Comparison of ENCODE assay signal across 7 cellular contexts in genomic region chr2:47784349-47784851, GRCh38. TPM values are rescaled to one million over a fixed set of nuclear protein-coding genes. Genes with fewer than 3 reads are reported as not detected.
DNase-seq lines count a peak whose midpoint lies in the region; ATAC-seq and TF ChIP-seq lines count a peak whose summit lies in the region.

No MANE protein-coding gene starts in this region.

- H3K4me1 Mint-ChIP-seq in HFFc6 (ENCODE audit: low read depth), result peaks cover 14% of the 10 kb centered on the region
- H3K4me1 Mint-ChIP-seq in stimulated activated naive B cell treated with anti-CD40 and anti-IgM and Interleukin-4, amounts not matched to agents 10 μg/mL and 1 μg/mL and 100 μg/mL, for 72 hours, result peaks cover 13 to 24% of the 10 kb centered on the region in 2 donors

- H3K9me3 Mint-ChIP-seq in HFFc6, result no peaks in the 10 kb centered on the region
- no peaks in the 10 kb centered on the region for H3K9me3 Mint-ChIP-seq in activated naive CD4-positive, alpha-beta T cell treated with anti-CD3 and anti-CD28 coated beads, Interleukin-2, amount 50 U/mL, for 72 hours
- H3K9me3 Mint-ChIP-seq in stimulated activated naive B cell treated with anti-CD40 and anti-IgM and Interleukin-4, amounts not matched to agents 10 μg/mL and 1 μg/mL and 100 μg/mL, for 72 hours, result peaks cover 3% of the 10 kb centered on the region in 2 donors

- H3K36me3 Mint-ChIP-seq in HFFc6 (ENCODE audit: low read depth), result peaks cover 13% of the 10 kb centered on the region
- peaks cover 6 to 12% of the 10 kb centered on the region in 2 donors for H3K36me3 Mint-ChIP-seq in activated naive CD4-positive, alpha-beta T cell treated with anti-CD3 and anti-CD28 coated beads, Interleukin-2, amount 50 U/mL, for 72 hours
- H3K36me3 Mint-ChIP-seq in stimulated activated naive B cell treated with anti-CD40 and anti-IgM and Interleukin-4, amounts not matched to agents 10 μg/mL and 1 μg/mL and 100 μg/mL, for 72 hours, result peaks cover 16 to 21% of the 10 kb centered on the region in 2 donors

- no peak for DNase-seq in HFFc6
- DNase-seq in activated naive CD4-positive, alpha-beta T cell treated with anti-CD3 and anti-CD28 coated beads, Interleukin-2, amount 50 U/mL, for 72 hours (ENCODE audit: low spot score in 2 of 2), result no peak
- DNase-seq in stimulated activated naive B cell treated with anti-CD40 and anti-IgM and Interleukin-4, amounts not matched to agents 10 μg/mL and 1 μg/mL and 100 μg/mL, for 72 hours, result no peak

- no peaks in the 10 kb centered on the region; the same call in none of the 2 replicates for H3K27me3 Mint-ChIP-seq in HFFc6 (ENCODE audit: insufficient read depth)
- no peaks in the 10 kb centered on the region for H3K27me3 Mint-ChIP-seq in stimulated activated naive B cell treated with anti-CD40 and anti-IgM and Interleukin-4, amounts not matched to agents 10 μg/mL and 1 μg/mL and 100 μg/mL, for 72 hours

- TF ChIP-seq CTCF in HFFc6 (IDR thresholded peaks at IDR 0.05), result no peak

- peak overlapping the region; percentile 89 for H3K4me3 Mint-ChIP-seq in HFFc6
- H3K4me3 Mint-ChIP-seq in stimulated activated naive B cell treated with anti-CD40 and anti-IgM and Interleukin-4, amounts not matched to agents 10 μg/mL and 1 μg/mL and 100 μg/mL, for 72 hours, result peak overlapping the region; percentile 91 to 99

- peak overlapping the region; percentile 84 for H3K27ac Mint-ChIP-seq in HFFc6
- H3K27ac Mint-ChIP-seq in activated naive CD4-positive, alpha-beta T cell treated with anti-CD3 and anti-CD28 coated beads, Interleukin-2, amount 50 U/mL, for 72 hours, result peak overlapping the region; percentile 55 to 74
- H3K27ac Mint-ChIP-seq in stimulated activated naive B cell treated with anti-CD40 and anti-IgM and Interleukin-4, amounts not matched to agents 10 μg/mL and 1 μg/mL and 100 μg/mL, for 72 hours, result peak overlapping the region; percentile 87

- no peaks in the 10 kb centered on the region for H3K9me3 ChIP-seq in iPS-18c (ENCODE audit: control insufficient read depth, insufficient read depth, low read length)

- no peak for ATAC-seq in activated naive CD4-positive, alpha-beta T cell treated with anti-CD3 and anti-CD28 coated beads, Interleukin-2, amount 50 U/mL, for 72 hours
- no peak for ATAC-seq in stimulated activated naive B cell treated with anti-CD40 and anti-IgM and Interleukin-4, amounts not matched to agents 10 μg/mL and 1 μg/mL and 100 μg/mL, for 72 hours (replicated peaks)
- ATAC-seq in GM19035 (IDR thresholded peaks at IDR 0.05; ENCODE audit: unreplicated experiment), result no peak
- no peak for ATAC-seq in GM19351 (IDR thresholded peaks at IDR 0.05; ENCODE audit: unreplicated experiment)
- ATAC-seq in GM19467 (IDR thresholded peaks at IDR 0.05; ENCODE audit: unreplicated experiment), result no peak

- peak overlapping the region; percentile 66 for H3K4me3 ChIP-seq in iPS-18c (ENCODE audit: insufficient read depth, low read depth, low read length)

RNA-seq across cellular contexts. Expression of gene MSH6, which starts 1.5 kb away (rescaled TPM):
- total RNA-seq in HFFc6 (2021; fragmentation: NEBNext Ultra II Directional; extraction: Animal tissue kit (Norgen Biotek cat#: 25700)), result 10 to 100 TPM; 47.6 to 62.1 (median 57.3) TPM
- 100 to 1,000 TPM; 108 to 126 TPM for total RNA-seq in activated naive CD4-positive, alpha-beta T cell treated with anti-CD3 and anti-CD28 coated beads, Interleukin-2, amount 50 U/mL, for 72 hours
